ENCODE assay signal across 7 cellular contexts in the genomic region with DNA sequence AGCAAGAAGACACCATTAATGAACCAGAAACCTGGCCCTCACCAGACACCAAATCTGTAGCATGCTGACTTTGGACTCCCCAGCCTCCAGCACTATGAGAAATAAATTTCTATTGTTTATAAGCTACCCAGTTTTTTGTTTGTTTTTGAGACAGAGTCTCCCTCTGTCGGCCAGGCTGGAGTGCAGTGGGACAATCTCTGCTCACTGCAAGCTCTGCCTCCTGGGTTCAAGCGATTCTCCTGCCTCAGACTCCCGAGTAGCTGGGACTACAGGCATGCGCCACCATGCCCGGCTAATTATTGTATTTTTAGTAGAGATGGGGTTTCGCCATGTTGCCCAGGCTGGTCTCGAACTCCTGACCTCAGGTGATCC.
DNase-seq lines count a peak whose midpoint lies in the region; TF ChIP-seq lines count a peak whose summit lies in the region.
"Not testable (repeated sequence)": the region's sequence is repeated elsewhere in the genome, so short reads cannot be mapped to it uniquely, and the experiment has no call there.

No MANE protein-coding gene starts in this region.

- not testable (repeated sequence) for H3K36me3 Mint-ChIP-seq in HFFc6 (ENCODE audit: low read depth); chondrocyte (ENCODE audit: low read depth)

- not testable (repeated sequence) for H3K27ac Mint-ChIP-seq in HFFc6; chondrocyte (ENCODE audit: unreplicated experiment)

- POLR2A ChIA-PET in A673 (lab: Charles Lee; ENCODE audit: low non-redundant PET): not testable (repeated sequence)
- POLR2A ChIA-PET in OCI-LY7 (lab: Charles Lee): interaction anchor here (0.6 kb wide), 1 partner anchor 410 kb away, joined by 3 read pairs; no protein-coding TSS in a partner anchor

- 89% methylated on average over 7 of the region's 7 CpGs for WGBS in liver

- not testable (repeated sequence) for H3K4me1 Mint-ChIP-seq in HFFc6 (ENCODE audit: low read depth)
- peaks cover 27% of the 10 kb centered on the region for H3K4me1 Mint-ChIP-seq in chondrocyte (ENCODE audit: low read depth)

- H3K27me3 ChIP-seq in A673 (replicated peaks; ENCODE audit: insufficient read depth, low read depth, low read length, poor library complexity); liver (ENCODE audit: control insufficient read depth in 4 of 4, insufficient read depth in 4 of 4, low read length in 3 of 4): not testable (repeated sequence)

- H3K4me2 ChIP-seq in OCI-LY7 (ENCODE audit: low read length): not testable (repeated sequence)

- intact Hi-C loops in A673 (cut with micrococcal nuclease; ENCODE audit: unreplicated experiment): not testable (repeated sequence)
- intact Hi-C loops in OCI-LY7 (cut with micrococcal nuclease; ENCODE audit: unreplicated experiment): loop anchor here (10.0 kb wide), 1 partner anchor 481 kb away; no protein-coding TSS in a partner anchor

- H3K4me1 ChIP-seq in A673 (ENCODE audit: insufficient read depth, low read length, poor library complexity, severe bottlenecking); OCI-LY7 (ENCODE audit: insufficient read depth, low read length, poor library complexity, severe bottlenecking): not testable (repeated sequence)
- peaks cover 1 to 18% (median 7%) of the 10 kb centered on the region in 4 donors for H3K4me1 ChIP-seq in liver (ENCODE audit: control insufficient read depth in 4 of 4, insufficient read depth in 4 of 4, low read length in 3 of 4)

- not testable (repeated sequence) for BruUV-seq in A673 (replicated peaks; lab: Mats Ljungman, UMichigan); OCI-LY7 (replicated peaks; lab: Mats Ljungman, UMichigan)

- not testable (repeated sequence) for H3K4me3 Mint-ChIP-seq in HFFc6; chondrocyte (ENCODE audit: unreplicated experiment)

- H3K4me3 ChIP-seq in A673 (ENCODE audit: low read depth, low read length, poor library complexity, severe bottlenecking); GM12865 (ENCODE audit: low read depth, low read length); OCI-LY7 (ENCODE audit: low read depth, low read length, poor library complexity, severe bottlenecking); liver (ENCODE audit: low read depth in 1 of 3, low read length in 3 of 3); retinal pigment epithelial cell (ENCODE audit: low read length): not testable (repeated sequence)

- H4K20me1 ChIP-seq in OCI-LY7 (ENCODE audit: insufficient read depth, low read length): not testable (repeated sequence)

- CTCF ChIA-PET in A673 (lab: Charles Lee); OCI-LY7 (lab: Charles Lee; ENCODE audit: unreplicated experiment): not testable (repeated sequence)

- not testable (repeated sequence) for H3K79me2 ChIP-seq in OCI-LY7 (ENCODE audit: insufficient read depth, low read depth, low read length)

- TF ChIP-seq CTCF in A673 (conservative IDR thresholded peaks at IDR 0.05; ENCODE audit: low read depth, low read length) (0 out of 2 replicates have a peak, but pooled peaks have one; percentile 13), GM12865 (IDR thresholded peaks at IDR 0.05; ENCODE audit: insufficient read depth, low read depth, low read length, missing control alignments) (peak; percentile 5), HFFc6 (IDR thresholded peaks at IDR 0.05) (peak; percentile 28; the same call in 1 of the 2 replicates), OCI-LY7 (conservative IDR thresholded peaks at IDR 0.05; ENCODE audit: low read length) (peak; percentile 53), chondrocyte (IDR thresholded peaks at IDR 0.05) (peak; percentile 9), liver (IDR thresholded peaks at IDR 0.05; ENCODE audit: low read depth, low read length, missing input control) (peak; percentile 3), retinal pigment epithelial cell (conservative IDR thresholded peaks at IDR 0.05; ENCODE audit: low read depth, low read length) (peak; percentile 2)

- peak in 1 of 2 donors; percentile 33 for TF ChIP-seq RAD21 in liver (IDR thresholded peaks at IDR 0.05)

- not testable (repeated sequence) for H3K9ac ChIP-seq in liver (ENCODE audit: low read depth in 1 of 2, low read length in 2 of 2)

- DNase-seq in A673 (ENCODE audit: low spot score); GM12865 (ENCODE audit: low read depth); HFFc6; OCI-LY7 (ENCODE audit: low spot score); chondrocyte (ENCODE audit: low spot score); retinal pigment epithelial cell (ENCODE audit: low read depth): not testable (repeated sequence)

- H3K27me3 Mint-ChIP-seq in HFFc6 (ENCODE audit: insufficient read depth); chondrocyte (ENCODE audit: low read depth): not testable (repeated sequence)

- H3K9me2 ChIP-seq in OCI-LY7 (ENCODE audit: insufficient read depth, low read length): not testable (repeated sequence)

- H3K36me3 ChIP-seq in A673 (ENCODE audit: insufficient read depth, low read length, poor library complexity, severe bottlenecking); OCI-LY7 (ENCODE audit: insufficient read depth, low read length); liver (ENCODE audit: control insufficient read depth in 4 of 4, insufficient read depth in 3 of 4, low read depth in 1 of 4, low read length in 3 of 4): not testable (repeated sequence)

- H3K27ac ChIP-seq in A673 (ENCODE audit: low read depth, low read length, poor library complexity, severe bottlenecking); OCI-LY7 (ENCODE audit: low read depth, low read length, poor library complexity, severe bottlenecking); liver (ENCODE audit: low read depth in 1 of 2, low read length in 2 of 2): not testable (repeated sequence)

- not testable (repeated sequence) for H3K9me3 ChIP-seq in A673 (ENCODE audit: low read depth, low read length, poor library complexity, severe bottlenecking); OCI-LY7 (ENCODE audit: low read length); liver (ENCODE audit: control insufficient read depth in 4 of 4, low read length in 3 of 4)

- H2AFZ ChIP-seq in OCI-LY7 (ENCODE audit: low read length): not testable (repeated sequence)

- not testable (repeated sequence) for H3K9me3 Mint-ChIP-seq in HFFc6; chondrocyte (ENCODE audit: low read depth)

Comparison
In these comparisons a context has a peak if more than half of its experiments do, and no peak if none do; other contexts are left out.
1. CTCF ChIP-seq: peak in every context shown above with its lines; median percentile 53 in OCI-LY7; 28 in HFFc6; 13 in A673; 9 in chondrocyte; 5 in GM12865; 3 in liver; 2 in retinal pigment epithelial cell.